ENCODE assay signal across 8 cellular contexts in the genomic region with DNA sequence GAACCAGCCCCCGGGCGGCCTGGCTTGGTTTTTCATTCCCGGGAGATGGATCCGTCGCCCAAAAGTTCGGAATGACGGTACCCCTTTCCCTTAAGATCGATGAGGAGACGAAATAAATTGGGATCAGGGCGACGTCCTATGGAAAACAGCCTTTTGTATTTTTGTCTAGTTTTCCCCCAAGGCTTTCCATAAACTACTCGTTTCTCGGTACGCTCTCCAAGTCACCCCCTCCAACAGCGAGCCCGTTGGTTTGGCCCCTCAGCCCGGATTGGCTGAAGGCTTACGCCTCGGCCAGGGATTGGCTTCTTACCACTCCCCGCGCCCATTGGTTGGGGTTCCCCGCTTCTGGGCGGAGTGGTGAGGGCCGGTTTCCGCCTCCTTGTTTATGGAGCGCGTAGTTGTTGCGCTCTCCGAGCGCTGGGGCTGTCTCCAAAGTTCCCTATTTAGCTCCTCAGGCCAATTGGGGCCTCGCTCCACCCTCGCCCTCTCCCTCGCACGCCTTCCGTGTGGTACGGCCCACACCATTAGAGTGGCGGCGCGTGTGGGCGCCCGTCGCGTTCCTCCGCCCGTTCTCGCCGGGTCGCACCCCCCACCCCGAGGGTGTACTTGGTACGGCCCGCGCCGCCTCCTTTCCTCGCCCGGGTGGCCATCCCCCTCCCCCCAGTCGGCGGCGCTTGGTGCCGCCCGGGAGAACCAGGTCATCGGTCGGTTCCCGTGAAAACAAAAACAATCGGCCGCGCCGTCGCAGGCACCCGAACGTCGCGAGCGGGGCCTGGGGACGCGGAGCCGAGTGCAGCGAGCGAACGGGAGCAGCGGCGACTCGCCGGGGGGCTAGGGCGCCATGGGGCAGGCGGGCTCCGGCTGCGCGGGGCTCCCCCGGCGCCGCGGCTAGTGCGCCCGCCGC. TPM values are rescaled to one million over a fixed set of nuclear protein-coding genes. Genes with fewer than 3 reads are reported as not detected.
A peak's percentile ranks its signal among the peaks of the same experiment; 100 is the strongest.
DNase-seq lines count a peak whose midpoint lies in the region; TF ChIP-seq lines count a peak whose summit lies in the region.
"Not testable (repeated sequence)": the region's sequence is repeated elsewhere in the genome, so short reads cannot be mapped to it uniquely, and the experiment has no call there.

TSS of gene RMND5A (plus strand) at position 655 of the 904 bp plus-strand sequence. CDS start 377 bp downstream, outside the sequence.

- not testable (repeated sequence) for H3K27me3 Mint-ChIP-seq in HFFc6 (ENCODE audit: insufficient read depth); activated naive CD8-positive, alpha-beta T cell

- H3K4me1 Mint-ChIP-seq in HFFc6 (ENCODE audit: low read depth); activated naive CD8-positive, alpha-beta T cell (ENCODE audit: low read depth): not testable (repeated sequence)

- not testable (repeated sequence) for TF ChIP-seq CTCF in HFFc6 (IDR thresholded peaks at IDR 0.05); subcutaneous adipose tissue (IDR thresholded peaks at IDR 0.05; ENCODE audit: low read depth)

- peak within 1 kb of the TSS; percentile 61 for H3K27ac Mint-ChIP-seq in HFFc6
- peak within 1 kb of the TSS; percentile 72 for H3K27ac Mint-ChIP-seq in activated naive CD8-positive, alpha-beta T cell

- not testable (repeated sequence) for H3K36me3 Mint-ChIP-seq in HFFc6 (ENCODE audit: low read depth); activated naive CD8-positive, alpha-beta T cell

- DNase-seq in GM04503 (ENCODE audit: low read depth) (peak; percentile 53), HFFc6 (peak; percentile 95), NCI-H1048 (lab: John Stamatoyannopoulos, UW) (peak; percentile 43), SW480 (ENCODE audit: low spot score) (peak; percentile 86), nucleus accumbens (lab: John Stamatoyannopoulos, UW) (peak in 53 of 56 donors; percentile 71 to 99 (median 92))
- not testable (repeated sequence) for DNase-seq in glomerular endothelial cell (ENCODE audit: extremely low read depth, low read depth, low spot score)

- peak within 1 kb of the TSS; percentile 86 for H3K4me3 Mint-ChIP-seq in HFFc6
- H3K4me3 Mint-ChIP-seq in activated naive CD8-positive, alpha-beta T cell = peak within 1 kb of the TSS; percentile 88

- not testable (repeated sequence) for H3K9me3 Mint-ChIP-seq in HFFc6; activated naive CD8-positive, alpha-beta T cell (ENCODE audit: low read depth)

RNA-seq across cellular contexts. Expression of gene RMND5A, which starts in this region (rescaled TPM):
- total RNA-seq in HFFc6 (2021; fragmentation: NEBNext Ultra II Directional; extraction: Animal tissue kit (Norgen Biotek cat#: 25700)) = 10 to 100 TPM in 1 of 6 experiments, 1 to 10 TPM in 5; 5.5 to 10.7 (median 8.4) TPM
- total RNA-seq in glomerular endothelial cell (28.7 and 29.1 TPM in 2 replicates), subcutaneous adipose tissue (10 to 100 TPM; 44.2 to 79.4 (median 59.2) TPM)
